Comparison of ENCODE assay signal across 7 cellular contexts in the genomic region with DNA sequence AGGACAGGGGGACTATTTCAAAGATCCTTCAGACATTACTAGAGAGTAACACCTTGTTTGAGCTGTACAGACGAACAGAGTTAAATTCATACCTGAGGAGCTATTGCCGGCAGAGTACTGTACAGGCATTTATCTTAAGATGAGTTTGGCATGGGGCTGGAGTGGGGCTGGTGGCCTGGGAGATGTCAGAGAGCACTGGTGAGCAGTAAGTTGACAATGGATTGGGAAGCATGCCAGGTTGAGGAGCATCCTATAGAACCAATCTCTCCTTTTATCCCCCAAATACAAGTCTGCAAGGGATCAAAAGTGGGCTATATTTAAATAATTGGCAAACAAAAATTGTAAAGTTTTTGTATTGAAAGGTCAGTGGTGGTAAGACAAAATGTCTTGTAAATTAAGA. TPM values are rescaled to one million over a fixed set of nuclear protein-coding genes. Genes with fewer than 3 reads are reported as not detected.
"Had no signal": no experiment of that assay in that cellular context is flagged by ENCODE, and none has a peak within 500 bp of the region (broad histone marks: within the 10 kb centered on the region; RNA-seq: fewer than 3 reads in every experiment).

No MANE protein-coding gene starts in this region.

- ATAC-seq: GM23338, K562 had no signal

- H3K4me3 ChIP-seq: GM23338, K562 had no signal

- DNase-seq: H9, HCEC 1CT, IMR-90 had no signal

RNA-seq across cellular contexts. Expression of gene ADCYAP1, which starts 58.6 kb away (rescaled TPM):
- total RNA-seq: GM23338, H1, H9, HT-29, IMR-90, K562 had no signal
- polyA plus RNA-seq: GM23338, IMR-90 had no signal
